Comparison of ENCODE assay signal across 10 cellular contexts in the genomic region with DNA sequence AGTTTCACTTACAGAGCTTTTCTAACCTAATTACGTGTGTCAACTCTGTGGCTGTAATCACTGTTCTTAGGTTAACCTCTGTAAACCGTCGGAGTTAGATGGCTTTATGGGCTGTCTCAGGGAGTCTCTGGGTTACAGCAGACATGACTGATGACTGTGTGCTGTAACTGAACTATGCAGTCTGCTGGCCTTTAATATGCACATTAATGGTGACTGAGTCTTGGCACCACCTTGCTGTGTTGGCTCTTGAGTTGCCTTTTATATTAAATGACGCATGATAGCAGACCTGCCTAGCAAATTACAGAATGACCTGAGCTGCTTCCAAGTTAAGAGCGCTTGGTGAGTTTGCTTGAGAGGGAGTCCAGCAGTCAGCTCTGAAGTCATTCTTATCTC.
DNase-seq lines count a peak whose midpoint lies in the region; ATAC-seq, FAIRE-seq and TF ChIP-seq lines count a peak whose summit lies in the region.
"Had no signal": no experiment of that assay in that cellular context is flagged by ENCODE, and none has a peak within 500 bp of the region (broad histone marks: within the 10 kb centered on the region; RNA-seq: fewer than 3 reads in every experiment).

No MANE protein-coding gene starts in this region.

- H3K9me3 Mint-ChIP-seq in MCF 10A (ENCODE audit: unreplicated experiment): no peaks in the 10 kb centered on the region
- H3K9me3 Mint-ChIP-seq: activated T-cell treated with anti-CD3 and anti-CD28 coated beads, Interleukin-2, amount 50 U/mL, for 24 hours had no signal

- H3K4me1 ChIP-seq in breast epithelium: peaks cover 0 to 6% of the 10 kb centered on the region in 2 donors
- H3K4me1 ChIP-seq in upper lobe of right lung: peaks cover 8% of the 10 kb centered on the region

- POLR2A ChIA-PET in MCF 10A (lab: Yijun Ruan, JAX): interaction anchor here (2.5 kb wide), 1 partner anchor 17 kb away, joined by 8 read pairs; no protein-coding TSS in a partner anchor

- H3K36me3 Mint-ChIP-seq in MCF 10A (ENCODE audit: insufficient read depth, unreplicated experiment): no peaks in the 10 kb centered on the region

- CTCF ChIA-PET in MCF 10A (lab: Yijun Ruan, JAX): interaction anchor here (1.1 kb wide), 1 partner anchor 22 kb away, joined by 3 read pairs; no protein-coding TSS in a partner anchor

- no peak overlapping the region for H3K27ac Mint-ChIP-seq in MCF 10A (ENCODE audit: low read depth, unreplicated experiment)
- H3K27ac Mint-ChIP-seq: activated T-cell treated with anti-CD3 and anti-CD28 coated beads, Interleukin-2, amount 50 U/mL, for 24 hours had no signal

- H3K27ac ChIP-seq in breast epithelium (no peak overlapping the region), upper lobe of right lung (no peak overlapping the region)

- FAIRE-seq in RCC 7860 (lab: Jason Lieb, UNC): peak; percentile 95
- FAIRE-seq: colon had no signal

- intact Hi-C loops in MCF 10A (cut with micrococcal nuclease) (no loop called here), breast epithelium (cut with DNase I; ENCODE audit: low total_unique reads) (no loop called here), upper lobe of right lung (cut with DNase I) (no loop called here)

- peak; percentile 26 for ATAC-seq in upper lobe of right lung

- no TSS peak for BruUV-seq in MCF 10A (replicated peaks; lab: Mats Ljungman, UMichigan)

- H3K9me3 ChIP-seq in breast epithelium: no peaks in the 10 kb centered on the region
- no peaks in the 10 kb centered on the region for H3K9me3 ChIP-seq in upper lobe of right lung

- H3K36me3 ChIP-seq in breast epithelium: no peaks in the 10 kb centered on the region
- H3K36me3 ChIP-seq in upper lobe of right lung: no peaks in the 10 kb centered on the region

- peaks cover 33% of the 10 kb centered on the region for H3K4me1 Mint-ChIP-seq in MCF 10A (ENCODE audit: insufficient read depth, unreplicated experiment)

- H3K4me3 ChIP-seq in breast epithelium: no peak overlapping the region
- H3K4me3 ChIP-seq in upper lobe of right lung: no peak overlapping the region

- no peak for TF ChIP-seq CTCF in MCF 10A (IDR thresholded peaks at IDR 0.05; ENCODE audit: unreplicated experiment)
- TF ChIP-seq CTCF in breast epithelium (IDR thresholded peaks at IDR 0.05): no peak
- TF ChIP-seq CTCF in upper lobe of right lung (IDR thresholded peaks at IDR 0.05): no peak

- H3K4me3 Mint-ChIP-seq in MCF 10A (ENCODE audit: unreplicated experiment): no peak overlapping the region
- H3K4me3 Mint-ChIP-seq: activated T-cell treated with anti-CD3 and anti-CD28 coated beads, Interleukin-2, amount 50 U/mL, for 24 hours had no signal

- no peaks in the 10 kb centered on the region for H3K27me3 ChIP-seq in breast epithelium
- H3K27me3 ChIP-seq in upper lobe of right lung: no peaks in the 10 kb centered on the region

- DNase-seq in MCF 10A (ENCODE audit: unreplicated experiment) (peak; percentile 28), breast epithelium (ENCODE audit: low spot score in 2 of 2) (no peak), RCC 7860 (ENCODE audit: low spot score) (peak; percentile 95), islet precursor cell (peak; percentile 68), upper lobe of right lung (no peak), epidermal melanocyte (ENCODE audit: insufficient read length, low spot score) (no peak)
- no peak for DNase-seq in activated effector memory CD4-positive, alpha-beta T cell treated with anti-CD3 and anti-CD28 coated beads, Interleukin-2, amount 50 U/mL, for 16 hours
- no peak for DNase-seq in stimulated activated CD4-positive, alpha-beta T cell treated with anti-CD3 and anti-CD28 coated beads, Interleukin-2, amount 100 ng/mL, for 48 hours
- DNase-seq: activated T-cell treated with anti-CD3 and anti-CD28 coated beads, Interleukin-2, amount 50 U/mL, for 24 hours had no signal

- TF ChIP-seq POLR2A in breast epithelium (IDR thresholded peaks at IDR 0.05): no peak

- H3K27me3 Mint-ChIP-seq in MCF 10A (ENCODE audit: insufficient read depth, unreplicated experiment): no peaks in the 10 kb centered on the region

Comparison
In these comparisons a context has a peak if more than half of its experiments do, and no peak if none do; other contexts are left out.
1. DNase-seq: peak in MCF 10A (single experiment), RCC 7860 (single experiment) and islet precursor cell (single experiment); none in breast epithelium (0 of 2), upper lobe of right lung (single experiment), epidermal melanocyte (single experiment), activated effector memory CD4-positive, alpha-beta T cell treated with anti-CD3 and anti-CD28 coated beads, Interleukin-2, amount 50 U/mL, for 16 hours (single experiment) and stimulated activated CD4-positive, alpha-beta T cell treated with anti-CD3 and anti-CD28 coated beads, Interleukin-2, amount 100 ng/mL, for 48 hours (0 of 2).